In genomic region chr12:75784591-75784990, GRCh38 we compare ENCODE assay signal across 9 cellular contexts.
DNase-seq lines count a peak whose midpoint lies in the region; ATAC-seq and TF ChIP-seq lines count a peak whose summit lies in the region.
"Had no signal": no experiment of that assay in that cellular context is flagged by ENCODE, and none has a peak within 500 bp of the region (broad histone marks: within the 10 kb centered on the region; RNA-seq: fewer than 3 reads in every experiment).

No MANE protein-coding gene starts in this region.

- H3K4me1 Mint-ChIP-seq in stimulated activated naive CD8-positive, alpha-beta T cell treated with anti-CD3 and anti-CD28 coated beads, Interleukin-15, amount 100 ng/mL, for 72 hours: peaks cover 20% of the 10 kb centered on the region
- H3K4me1 Mint-ChIP-seq in activated CD4-positive, alpha-beta memory T cell treated with anti-CD3 and anti-CD28 coated beads, Interleukin-2, amount 10 ng/mL, durations not matched to agents 7 days and 5 days: peaks cover 11% of the 10 kb centered on the region

- H3K27ac Mint-ChIP-seq in stimulated activated naive CD8-positive, alpha-beta T cell treated with anti-CD3 and anti-CD28 coated beads, Interleukin-15, amount 100 ng/mL, for 72 hours: no peak overlapping the region
- no peak overlapping the region for H3K27ac Mint-ChIP-seq in activated CD4-positive, alpha-beta memory T cell treated with anti-CD3 and anti-CD28 coated beads, Interleukin-2, amount 10 ng/mL, durations not matched to agents 7 days and 5 days

- H3K4me3 Mint-ChIP-seq in stimulated activated naive CD8-positive, alpha-beta T cell treated with anti-CD3 and anti-CD28 coated beads, Interleukin-15, amount 100 ng/mL, for 72 hours: no peak overlapping the region
- H3K4me3 Mint-ChIP-seq in activated CD4-positive, alpha-beta memory T cell treated with anti-CD3 and anti-CD28 coated beads, Interleukin-2, amount 10 ng/mL, durations not matched to agents 7 days and 5 days: no peak overlapping the region

- no peaks in the 10 kb centered on the region for H3K9me3 ChIP-seq in HEK293 (ENCODE audit: control insufficient read depth, insufficient read depth, low read depth, low read length)

- CTCF ChIA-PET in HEK293 (lab: Yijun Ruan, JAX): interaction anchor here (0.5 to 0.7 kb wide), 3 partner anchors 52 to 248 kb away, joined by 3 read pairs; no protein-coding TSS in a partner anchor
- CTCF ChIA-PET in activated CD4-positive, alpha-beta memory T cell treated with anti-CD3 and anti-CD28 coated beads, Interleukin-2, amount 10 ng/mL, durations not matched to agents 7 days and 5 days (lab: Charles Lee): no interaction called here

- no peak overlapping the region for H3K4me3 ChIP-seq in HEK293 (ENCODE audit: low read depth, low read length)
- no peak overlapping the region for H3K4me3 ChIP-seq in rectal smooth muscle tissue (ENCODE audit: low read length)
- H3K4me3 ChIP-seq: SK-N-MC had no signal

- H3K9me3 Mint-ChIP-seq in stimulated activated naive CD8-positive, alpha-beta T cell treated with anti-CD3 and anti-CD28 coated beads, Interleukin-15, amount 100 ng/mL, for 72 hours: no peaks in the 10 kb centered on the region
- H3K9me3 Mint-ChIP-seq in activated CD4-positive, alpha-beta memory T cell treated with anti-CD3 and anti-CD28 coated beads, Interleukin-2, amount 10 ng/mL, durations not matched to agents 7 days and 5 days: no peaks in the 10 kb centered on the region

- peak; percentile 97 for DNase-seq in NCI-H2196 treated with DMSO at 0.1 percent for 48 hours (lab: John Stamatoyannopoulos, UW; ENCODE audit: unreplicated experiment)
- peak; percentile 34 for DNase-seq in cerebellum (ENCODE audit: low spot score)
- DNase-seq in stimulated activated naive CD8-positive, alpha-beta T cell treated with anti-CD3 and anti-CD28 coated beads, Interleukin-15, amount 100 ng/mL, for 72 hours: no peak
- DNase-seq in activated CD4-positive, alpha-beta memory T cell treated with anti-CD3 and anti-CD28 coated beads, Interleukin-2, amount 10 ng/mL, durations not matched to agents 7 days and 5 days: no peak
- DNase-seq in stimulated activated CD4-positive, alpha-beta T cell treated with anti-CD3 and anti-CD28 coated beads, Interleukin-2, amount 100 ng/mL, for 48 hours: no peak

- H3K36me3 ChIP-seq in HEK293 (ENCODE audit: control insufficient read depth in 2 of 2, insufficient read depth in 1 of 2, low read length in 2 of 2) (no peaks in the 10 kb centered on the region), rectal smooth muscle tissue (ENCODE audit: control insufficient read depth, insufficient read depth, low read length) (no peaks in the 10 kb centered on the region)

- POLR2A ChIA-PET in HEK293 (lab: Yijun Ruan, JAX): interaction anchor here (1.1 kb wide), 1 partner anchor 15 kb away, joined by 6 read pairs; no protein-coding TSS in a partner anchor
- POLR2A ChIA-PET in activated CD4-positive, alpha-beta memory T cell treated with anti-CD3 and anti-CD28 coated beads, Interleukin-2, amount 10 ng/mL, durations not matched to agents 7 days and 5 days (lab: Charles Lee): no interaction called here

- no peak for ATAC-seq in stimulated activated naive CD8-positive, alpha-beta T cell treated with anti-CD3 and anti-CD28 coated beads, Interleukin-15, amount 100 ng/mL, for 72 hours
- no peak for ATAC-seq in GM21360 (IDR thresholded peaks at IDR 0.05; ENCODE audit: unreplicated experiment)

- no peaks in the 10 kb centered on the region for H3K27me3 ChIP-seq in rectal smooth muscle tissue (ENCODE audit: control insufficient read depth, insufficient read depth, low read length)

- no peak overlapping the region for H3K9ac ChIP-seq in rectal smooth muscle tissue (ENCODE audit: low read length)

- H3K4me1 ChIP-seq in HEK293 (ENCODE audit: control insufficient read depth, insufficient read depth, low read length) (peaks cover 26% of the 10 kb centered on the region), rectal smooth muscle tissue (ENCODE audit: control insufficient read depth, insufficient read depth, low read length) (peaks cover 4% of the 10 kb centered on the region)

- TF ChIP-seq CTCF in HEK293 (tag by site-specific recombination; IDR thresholded peaks at IDR 0.05): no peak

- H3K27me3 Mint-ChIP-seq in stimulated activated naive CD8-positive, alpha-beta T cell treated with anti-CD3 and anti-CD28 coated beads, Interleukin-15, amount 100 ng/mL, for 72 hours: peaks cover 27% of the 10 kb centered on the region
- peaks cover 1% of the 10 kb centered on the region for H3K27me3 Mint-ChIP-seq in activated CD4-positive, alpha-beta memory T cell treated with anti-CD3 and anti-CD28 coated beads, Interleukin-2, amount 10 ng/mL, durations not matched to agents 7 days and 5 days

- H3K27ac ChIP-seq in HEK293 (ENCODE audit: extremely low read depth, low read depth, low read length): no peak overlapping the region
- peak overlapping the region; percentile 24 for H3K27ac ChIP-seq in rectal smooth muscle tissue (ENCODE audit: low read depth, low read length)
- H3K27ac ChIP-seq: SK-N-MC had no signal

- peaks cover 3% of the 10 kb centered on the region for H3K36me3 Mint-ChIP-seq in activated CD4-positive, alpha-beta memory T cell treated with anti-CD3 and anti-CD28 coated beads, Interleukin-2, amount 10 ng/mL, durations not matched to agents 7 days and 5 days (ENCODE audit: low read depth)

TF ChIP-seq in HEK293, 187 proteins besides CTCF, POLR2A, EP300 and RAD21:
- TF ChIP-seq ZBTB20 (tag by site-specific recombination; IDR thresholded peaks at IDR 0.05) (peak; percentile 71), ZBTB17 (tag by site-specific recombination; IDR thresholded peaks at IDR 0.05) (peak; percentile 25; the same call in 1 of the 2 replicates), ZFP3 (tag by site-specific recombination; IDR thresholded peaks at IDR 0.05; ENCODE audit: low read depth) (no peak)
TF ChIP-seq in HEK293: peak in this region for 2.

Comparison
In these comparisons a context has a peak if more than half of its experiments do, and no peak if none do; other contexts are left out.
1. DNase-seq: peak in NCI-H2196 treated with DMSO at 0.1 percent for 48 hours (single experiment) and cerebellum (single experiment); none in stimulated activated naive CD8-positive, alpha-beta T cell treated with anti-CD3 and anti-CD28 coated beads, Interleukin-15, amount 100 ng/mL, for 72 hours (0 of 2), activated CD4-positive, alpha-beta memory T cell treated with anti-CD3 and anti-CD28 coated beads, Interleukin-2, amount 10 ng/mL, durations not matched to agents 7 days and 5 days (single experiment) and stimulated activated CD4-positive, alpha-beta T cell treated with anti-CD3 and anti-CD28 coated beads, Interleukin-2, amount 100 ng/mL, for 48 hours (0 of 2).